ENCODE assay signal across 16 cellular contexts in the genomic region with DNA sequence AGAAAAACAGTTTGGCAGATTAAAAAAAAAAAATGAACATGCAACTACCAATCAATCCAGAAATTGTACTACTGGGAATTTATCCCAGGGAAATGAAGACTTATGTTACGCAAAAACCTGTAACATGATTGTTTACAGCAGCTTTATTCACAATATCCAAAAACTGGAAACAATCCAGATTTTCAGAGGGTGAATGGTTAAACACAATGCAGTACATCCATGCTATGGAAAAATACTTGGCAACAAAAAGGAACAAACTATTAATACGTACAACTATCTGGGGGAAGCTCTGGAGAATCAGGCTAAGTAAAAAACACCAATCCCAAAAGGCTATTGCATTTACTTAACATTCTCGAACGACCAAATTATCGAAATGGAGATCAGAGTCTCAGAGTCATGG. TPM values are rescaled to one million over a fixed set of nuclear protein-coding genes. Genes with fewer than 3 reads are reported as not detected.
DNase-seq lines count a peak whose midpoint lies in the region; ATAC-seq, FAIRE-seq and TF ChIP-seq lines count a peak whose summit lies in the region.
"Had no signal": no experiment of that assay in that cellular context is flagged by ENCODE, and none has a peak within 500 bp of the region (broad histone marks: within the 10 kb centered on the region; RNA-seq: fewer than 3 reads in every experiment).

No MANE protein-coding gene starts in this region.

- no peaks in the 10 kb centered on the region for H3K4me1 Mint-ChIP-seq in progenitor cell of endocrine pancreas (ENCODE audit: low read depth)
- H3K4me1 Mint-ChIP-seq: B cell had no signal

- H3K4me3 ChIP-seq in esophagus muscularis mucosa: no peak overlapping the region
- H3K4me3 ChIP-seq: BLaER1 treated with 17β-estradiol and CSF1 and Interleukin-3, amounts not matched to agents 10 nM and 100 nM; HAP-1 had no signal

- WGBS in esophagus muscularis mucosa: 93% methylated on average over 5 of the region's 5 CpGs

- DNase-seq in GM12892 (ENCODE audit: insufficient read length) (no peak), NCI-H446 treated with DMSO at 0.1 percent for 48 hours (lab: John Stamatoyannopoulos, UW) (peak; percentile 23), esophagus muscularis mucosa (ENCODE audit: extremely low spot score) (peak; percentile 37), progenitor cell of endocrine pancreas (ENCODE audit: low spot score, unreplicated experiment) (no peak), substantia nigra (lab: John Stamatoyannopoulos, UW) (no peak), left lobe of liver (ENCODE audit: low spot score) (no peak), NCI-H2107 (lab: John Stamatoyannopoulos, UW) (no peak)
- DNase-seq: 8988T; Calu3; CD8-positive, alpha-beta T cell; DMS79 treated with DMSO at 0.1 percent for 48 hours; GF-D8 had no signal

- no peaks in the 10 kb centered on the region for H3K27me3 Mint-ChIP-seq in progenitor cell of endocrine pancreas
- H3K27me3 Mint-ChIP-seq: B cell had no signal

- H3K4me1 ChIP-seq in esophagus muscularis mucosa: no peaks in the 10 kb centered on the region
- H3K4me1 ChIP-seq: HAP-1 had no signal

- no peaks in the 10 kb centered on the region for H3K9me3 Mint-ChIP-seq in progenitor cell of endocrine pancreas (ENCODE audit: low read depth)
- H3K9me3 Mint-ChIP-seq: CD8-positive, alpha-beta T cell had no signal

- ATAC-seq in left lobe of liver: no peak
- ATAC-seq: CD8-positive, alpha-beta T cell had no signal

- no peak overlapping the region for H3K4me3 Mint-ChIP-seq in progenitor cell of endocrine pancreas (ENCODE audit: low read depth)
- H3K4me3 Mint-ChIP-seq: B cell; CD8-positive, alpha-beta T cell had no signal

- TF ChIP-seq POLR2A in GM12892 (IDR thresholded peaks at IDR 0.05; ENCODE audit: low read depth, low read length): no peak
- TF ChIP-seq POLR2A in esophagus muscularis mucosa (IDR thresholded peaks at IDR 0.05; ENCODE audit: low read depth): no peak

- intact Hi-C loops in esophagus muscularis mucosa (cut with DNase I): no loop called here

- H3K9me3 ChIP-seq in esophagus muscularis mucosa: no peaks in the 10 kb centered on the region
- H3K9me3 ChIP-seq: BLaER1 treated with 17β-estradiol and CSF1 and Interleukin-3, amounts not matched to agents 10 nM and 100 nM; HAP-1 had no signal

- TF ChIP-seq EP300 in esophagus muscularis mucosa (IDR thresholded peaks at IDR 0.05): no peak

- FAIRE-seq in GM12892 (lab: Jason Lieb, UNC): peak; percentile 5
- FAIRE-seq: H1 had no signal

- H3K27ac Mint-ChIP-seq in progenitor cell of endocrine pancreas: peak overlapping the region; percentile 13
- H3K27ac Mint-ChIP-seq: B cell; CD8-positive, alpha-beta T cell had no signal

- peaks cover 16% of the 10 kb centered on the region for H3K36me3 Mint-ChIP-seq in progenitor cell of endocrine pancreas (ENCODE audit: insufficient read depth)

- H3K36me3 ChIP-seq in esophagus muscularis mucosa: no peaks in the 10 kb centered on the region

- H3K27ac ChIP-seq in esophagus muscularis mucosa (replicated peaks in 1 of 4): no peak overlapping the region
- no peak overlapping the region for H3K27ac ChIP-seq in substantia nigra (ENCODE audit: low read depth, low read length, poor library complexity, severe bottlenecking)
- H3K27ac ChIP-seq: BLaER1 treated with 17β-estradiol and CSF1 and Interleukin-3, amounts not matched to agents 10 nM and 100 nM had no signal

- TF ChIP-seq CTCF in esophagus muscularis mucosa (IDR thresholded peaks at IDR 0.05): no peak
- TF ChIP-seq CTCF in progenitor cell of endocrine pancreas (IDR thresholded peaks at IDR 0.05; ENCODE audit: unreplicated experiment): no peak

- no peaks in the 10 kb centered on the region for H3K27me3 ChIP-seq in esophagus muscularis mucosa
- H3K27me3 ChIP-seq: BLaER1 treated with 17β-estradiol and CSF1 and Interleukin-3, amounts not matched to agents 10 nM and 100 nM had no signal

RNA-seq across cellular contexts. Expression of a gene that starts 21.3 kb away (rescaled TPM):
- 6.6 TPM for polyA plus RNA-seq in GM12892 (2012; ENCODE audit: missing spikeins)
- total RNA-seq in esophagus muscularis mucosa (10 to 100 TPM; 14.8 to 26.2 (median 17.8) TPM), progenitor cell of endocrine pancreas (32.5 and 34.2 TPM in 2 replicates), left lobe of liver (4.0 TPM)

RNA-seq across cellular contexts. Expression of a gene that starts 43.4 kb away (rescaled TPM):
- polyA plus RNA-seq in GM12892 (2012; ENCODE audit: missing spikeins): 18.6 TPM
- total RNA-seq in esophagus muscularis mucosa (1 to 10 TPM; 2.0 to 2.9 (median 2.6) TPM), progenitor cell of endocrine pancreas (33.3 and 34.5 TPM in 2 replicates), left lobe of liver (3.5 TPM)

Comparison
In these comparisons a context has a peak if more than half of its experiments do, and no peak if none do; other contexts are left out.
1. DNase-seq: peak in NCI-H446 treated with DMSO at 0.1 percent for 48 hours (single experiment) and esophagus muscularis mucosa (single experiment); none in GM12892 (single experiment), progenitor cell of endocrine pancreas (single experiment), substantia nigra (0 of 49), left lobe of liver (single experiment) and NCI-H2107 (single experiment).